ENCODE assay signal across 8 cellular contexts in genomic region chr3:26847675-26848074, GRCh38.
"Had no signal": no experiment of that assay in that cellular context is flagged by ENCODE, and none has a peak within 500 bp of the region (broad histone marks: within the 10 kb centered on the region; RNA-seq: fewer than 3 reads in every experiment).

No MANE protein-coding gene starts in this region.

- H3K9ac ChIP-seq: KMS-11 had no signal

- H3K4me1 Mint-ChIP-seq: H9 had no signal

- FAIRE-seq: H54, HTR-8/SVneo had no signal

- H3K27ac Mint-ChIP-seq: H9 had no signal

- DNase-seq: GOT3, H9, HCEC 1CT, Karpas-422, KBM-7 had no signal

- H3K9me3 Mint-ChIP-seq: H9 had no signal

- H3K4me2 ChIP-seq: KMS-11 had no signal

- H3K4me3 Mint-ChIP-seq: H9 had no signal

- H3K27ac ChIP-seq: KMS-11 had no signal
